16 cellular contexts compared by ENCODE assay signal in the genomic region with DNA sequence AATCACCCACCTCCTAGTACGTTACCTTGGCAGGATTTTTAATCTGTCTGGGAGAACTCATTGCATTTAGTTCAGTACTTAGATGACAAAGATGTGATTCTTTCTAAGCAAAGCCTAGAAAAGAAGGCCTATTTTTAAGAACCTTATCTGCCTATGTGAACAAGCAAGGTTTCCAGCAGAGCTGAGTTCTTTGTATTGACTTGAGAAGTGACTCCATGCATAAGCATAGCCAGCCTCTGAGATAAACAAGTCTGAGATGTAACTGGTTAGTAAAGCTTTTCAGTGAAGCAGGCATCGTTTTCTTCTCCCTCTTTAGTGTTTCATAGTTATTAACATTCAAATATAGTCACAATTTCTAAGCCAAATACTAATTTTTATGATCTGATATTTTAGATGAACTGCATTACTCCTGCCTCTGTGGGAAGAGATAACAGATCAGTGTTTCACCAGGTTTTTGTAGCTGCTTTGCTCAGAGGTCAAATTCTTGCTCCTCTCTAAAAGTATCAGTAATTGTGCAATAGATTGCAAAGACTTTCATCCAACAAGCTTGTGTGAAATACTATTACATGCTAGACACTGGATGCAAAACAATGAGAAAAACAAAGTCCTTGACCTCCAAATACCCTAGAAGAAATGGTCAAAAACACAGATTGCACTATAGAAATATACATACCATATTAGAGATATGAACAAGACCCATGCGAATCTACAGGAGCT.
"Had no signal": no experiment of that assay in that cellular context is flagged by ENCODE, and none has a peak within 500 bp of the region (broad histone marks: within the 10 kb centered on the region; RNA-seq: fewer than 3 reads in every experiment).

No MANE protein-coding gene starts in this region.

- H3K9me3 ChIP-seq: ovary, right lobe of liver, thoracic aorta, upper lobe of right lung had no signal

- H3K4me3 ChIP-seq: coronary artery, ovary, right lobe of liver, thoracic aorta, upper lobe of right lung had no signal

- DNase-seq: activated CD4-positive, alpha-beta T cell treated with anti-CD3 and anti-CD28 coated beads, Interleukin-2, amount 10 ng/mL, durations not matched to agents 7 days and 5 days; activated CD8-positive, alpha-beta T cell treated with anti-CD3 and anti-CD28 coated beads, Interleukin-2, amount 10 ng/mL, durations not matched to agents 7 days and 5 days; activated naive CD4-positive, alpha-beta T cell treated with Interleukin-2 at 50 U/mL for 16 hours; activated naive CD8-positive, alpha-beta T cell treated with anti-CD3 and anti-CD28 coated beads, Interleukin-2, amount 10 ng/mL, durations not matched to agents 7 days and 5 days; activated T-cell treated with anti-CD3 and anti-CD28 coated beads, Interleukin-2, amount 50 U/mL, for 24 hours; aorta; brain microvascular endothelial cell; hypothalamus; mesenchymal stem cell; naive thymus-derived CD4-positive, alpha-beta T cell; ovary; right lobe of liver; stimulated activated CD4-positive, alpha-beta T cell treated with anti-CD3 and anti-CD28 coated beads, Interleukin-4, amount 100 ng/mL, for 4 hours; upper lobe of right lung had no signal

- H3K4me1 ChIP-seq: right lobe of liver, upper lobe of right lung had no signal

- H3K36me3 ChIP-seq: brain microvascular endothelial cell, ovary, right lobe of liver, thoracic aorta, upper lobe of right lung had no signal

- H3K27ac ChIP-seq: brain microvascular endothelial cell, coronary artery, ovary, right lobe of liver, thoracic aorta, upper lobe of right lung had no signal

- H3K27me3 ChIP-seq: brain microvascular endothelial cell, ovary, right lobe of liver had no signal
